In genomic region chr17:4720787-4721186, GRCh38 we compare ENCODE assay signal across 21 cellular contexts. TPM values are rescaled to one million over a fixed set of nuclear protein-coding genes. Genes with fewer than 3 reads are reported as not detected.
A peak's percentile ranks its signal among the peaks of the same experiment; 100 is the strongest.
DNase-seq lines count a peak whose midpoint lies in the region; ATAC-seq and TF ChIP-seq lines count a peak whose summit lies in the region.
"Had no signal": no experiment of that assay in that cellular context is flagged by ENCODE, and none has a peak within 500 bp of the region (broad histone marks: within the 10 kb centered on the region; RNA-seq: fewer than 3 reads in every experiment).

No MANE protein-coding gene starts in this region.

- H3K27me3 ChIP-seq in right lobe of liver, result no peaks in the 10 kb centered on the region
- no peaks in the 10 kb centered on the region for H3K27me3 ChIP-seq in upper lobe of left lung
- no peaks in the 10 kb centered on the region for H3K27me3 ChIP-seq in uterus

- peaks cover 27% of the 10 kb centered on the region for H3K36me3 Mint-ChIP-seq in activated naive CD8-positive, alpha-beta T cell treated with anti-CD3 and anti-CD28 coated beads, Interleukin-2, amount 50 U/mL, for 24 hours (ENCODE audit: low read depth)
- H3K36me3 Mint-ChIP-seq in activated naive CD8-positive, alpha-beta T cell treated with anti-CD3 and anti-CD28 coated beads for 36 hours, result peaks cover 10% of the 10 kb centered on the region

- 57% methylated on average over 2 of the region's 7 CpGs for WGBS in right lobe of liver (ENCODE audit: insufficient coverage, low coverage, low lambda C conversion rate, missing lambda C conversion rate)
- 94 to 97% methylated on average over 5 to 7 of the region's 7 CpGs for WGBS in upper lobe of left lung, 2 donors

- TF ChIP-seq EP300 in upper lobe of left lung (IDR thresholded peaks at IDR 0.05), result no peak

- peak overlapping the region; percentile 54 for H3K27ac Mint-ChIP-seq in activated naive CD8-positive, alpha-beta T cell treated with anti-CD3 and anti-CD28 coated beads, Interleukin-2, amount 50 U/mL, for 24 hours
- H3K27ac Mint-ChIP-seq in activated naive CD8-positive, alpha-beta T cell treated with anti-CD3 and anti-CD28 coated beads for 36 hours, result no peak overlapping the region
- H3K27ac Mint-ChIP-seq: endodermal cell had no signal

- H3K4me3 Mint-ChIP-seq in activated naive CD8-positive, alpha-beta T cell treated with anti-CD3 and anti-CD28 coated beads, Interleukin-2, amount 50 U/mL, for 24 hours, result no peak overlapping the region
- no peak overlapping the region for H3K4me3 Mint-ChIP-seq in activated naive CD8-positive, alpha-beta T cell treated with anti-CD3 and anti-CD28 coated beads for 36 hours
- H3K4me3 Mint-ChIP-seq: endodermal cell, nephron had no signal

- intact Hi-C loops in right lobe of liver (cut with DNase I) (no loop called here), uterus (cut with DNase I; ENCODE audit: low total_unique reads) (no loop called here)

- peaks cover 0 to 25% (median 11%) of the 10 kb centered on the region in 4 donors for H3K4me1 ChIP-seq in right lobe of liver
- peaks cover 0 to 13% (median 6%) of the 10 kb centered on the region in 4 donors for H3K4me1 ChIP-seq in upper lobe of left lung
- no peaks in the 10 kb centered on the region for H3K4me1 ChIP-seq in uterus

- TF ChIP-seq POLR2A in right lobe of liver (IDR thresholded peaks at IDR 0.05), result no peak
- no peak for TF ChIP-seq POLR2A in upper lobe of left lung (IDR thresholded peaks at IDR 0.05)
- TF ChIP-seq POLR2A in uterus (IDR thresholded peaks at IDR 0.05), result no peak

- no peak for DNase-seq in activated naive CD8-positive, alpha-beta T cell treated with anti-CD3 and anti-CD28 coated beads, Interleukin-2, amount 50 U/mL, for 24 hours
- DNase-seq in activated naive CD8-positive, alpha-beta T cell treated with anti-CD3 and anti-CD28 coated beads for 36 hours, result no peak
- DNase-seq in right lobe of liver, result peak in 1 of 3 donors; percentile 37
- DNase-seq in upper lobe of left lung, result no peak
- no peak for DNase-seq in uterus
- no peak for DNase-seq in GM19240 (ENCODE audit: insufficient read length, low spot score)
- DNase-seq: caudate nucleus; endodermal cell; left ventricle myocardium superior; NCI-H1694; NCI-H446; stimulated activated CD4-positive, alpha-beta T cell treated with anti-CD3 and anti-CD28 coated beads, Interleukin-4, amount 100 ng/mL, for 4 hours; trophoblast cell had no signal

- peaks cover 5% of the 10 kb centered on the region for H3K4me1 Mint-ChIP-seq in activated naive CD8-positive, alpha-beta T cell treated with anti-CD3 and anti-CD28 coated beads, Interleukin-2, amount 50 U/mL, for 24 hours
- H3K4me1 Mint-ChIP-seq in activated naive CD8-positive, alpha-beta T cell treated with anti-CD3 and anti-CD28 coated beads for 36 hours, result peaks cover 13% of the 10 kb centered on the region
- H3K4me1 Mint-ChIP-seq: endodermal cell had no signal

- H3K4me3 ChIP-seq in right lobe of liver (no peak overlapping the region), upper lobe of left lung (no peak overlapping the region), uterus (no peak overlapping the region)

- H3K9me3 ChIP-seq in right lobe of liver (no peaks in the 10 kb centered on the region), upper lobe of left lung (no peaks in the 10 kb centered on the region), uterus (no peaks in the 10 kb centered on the region)

- H3K36me3 ChIP-seq in right lobe of liver, result peaks cover 0 to 13% (median 2%) of the 10 kb centered on the region in 4 donors
- H3K36me3 ChIP-seq in upper lobe of left lung, result peaks cover 3 to 48% (median 39%) of the 10 kb centered on the region in 4 donors
- no peaks in the 10 kb centered on the region for H3K36me3 ChIP-seq in uterus

- H3K9me3 Mint-ChIP-seq in activated naive CD8-positive, alpha-beta T cell treated with anti-CD3 and anti-CD28 coated beads, Interleukin-2, amount 50 U/mL, for 24 hours, result no peaks in the 10 kb centered on the region
- H3K9me3 Mint-ChIP-seq in activated naive CD8-positive, alpha-beta T cell treated with anti-CD3 and anti-CD28 coated beads for 36 hours, result no peaks in the 10 kb centered on the region
- H3K9me3 Mint-ChIP-seq: activated naive CD4-positive, alpha-beta T cell treated with anti-CD3 and anti-CD28 coated beads, Interleukin-2, amount 50 U/mL, for 72 hours; endodermal cell; nephron had no signal

- ATAC-seq in activated naive CD8-positive, alpha-beta T cell treated with anti-CD3 and anti-CD28 coated beads, Interleukin-2, amount 50 U/mL, for 24 hours, result no peak
- ATAC-seq in right lobe of liver (peak in 2 of 4 donors; percentile 3 to 55), upper lobe of left lung (ENCODE audit: low FRiP score in 2 of 2) (no peak), HG03571 (IDR thresholded peaks at IDR 0.05; ENCODE audit: unreplicated experiment) (no peak)

- TF ChIP-seq CTCF in VCaP (conservative IDR thresholded peaks at IDR 0.05) (no peak), right lobe of liver (IDR thresholded peaks at IDR 0.05) (no peak), upper lobe of left lung (IDR thresholded peaks at IDR 0.05) (no peak), uterus (IDR thresholded peaks at IDR 0.05) (no peak)

- H3K27me3 Mint-ChIP-seq in activated naive CD8-positive, alpha-beta T cell treated with anti-CD3 and anti-CD28 coated beads, Interleukin-2, amount 50 U/mL, for 24 hours, result no peaks in the 10 kb centered on the region
- no peaks in the 10 kb centered on the region for H3K27me3 Mint-ChIP-seq in activated naive CD8-positive, alpha-beta T cell treated with anti-CD3 and anti-CD28 coated beads for 36 hours

- H3K27ac ChIP-seq in VCaP (peak overlapping the region; percentile 71), right lobe of liver (peak overlapping the region in 2 of 3 donors; percentile 57 to 62), upper lobe of left lung (peak overlapping the region; percentile 50 to 66 (median 62)), uterus (no peak overlapping the region)

RNA-seq across cellular contexts. Expression of gene ARRB2, which starts 10.4 kb away (rescaled TPM):
- total RNA-seq in activated naive CD8-positive, alpha-beta T cell treated with anti-CD3 and anti-CD28 coated beads for 36 hours, result 100 to 1,000 TPM; 161 to 170 TPM
- 10 to 100 TPM; 18.2 to 38.6 (median 23.9) TPM for total RNA-seq in right lobe of liver
- total RNA-seq in upper lobe of left lung, result 100 to 1,000 TPM in 5 of 6 donors, 10 to 100 TPM in 1; 67.3 to 336 (median 176) TPM
- total RNA-seq in uterus, result 10 to 100 TPM; 11.6 to 48.5 (median 40.8) TPM

RNA-seq across cellular contexts. Expression of gene MED11, which starts 10.4 kb away (rescaled TPM):
- 10 to 100 TPM; 18.3 to 21.0 TPM for total RNA-seq in activated naive CD8-positive, alpha-beta T cell treated with anti-CD3 and anti-CD28 coated beads for 36 hours
- total RNA-seq in right lobe of liver (10 to 100 TPM in 5 of 6 experiments, 1 to 10 TPM in 1; 10.0 to 21.1 (median 16.2) TPM), upper lobe of left lung (10 to 100 TPM; 18.4 to 33.4 (median 24.2) TPM), uterus (100 to 1,000 TPM in 1 of 4 donors, 10 to 100 TPM in 2, 1 to 10 TPM in 1; 2.9 to 209 (median 14.0) TPM)

RNA-seq across cellular contexts. Expression of gene PELP1, which starts 16.9 kb away (rescaled TPM):
- total RNA-seq in activated naive CD8-positive, alpha-beta T cell treated with anti-CD3 and anti-CD28 coated beads for 36 hours, result 100 to 1,000 TPM; 110 to 122 TPM
- total RNA-seq in right lobe of liver (10 to 100 TPM; 11.5 to 22.2 (median 16.1) TPM), upper lobe of left lung (10 to 100 TPM; 14.6 to 67.1 (median 34.2) TPM), uterus (10 to 100 TPM in 3 of 4 donors, 1 to 10 TPM in 1; 7.4 to 56.8 (median 35.8) TPM)

RNA-seq across cellular contexts. Expression of gene ZMYND15, which starts 18.8 kb away (rescaled TPM):
- total RNA-seq in activated naive CD8-positive, alpha-beta T cell treated with anti-CD3 and anti-CD28 coated beads for 36 hours, result not detected
- total RNA-seq in right lobe of liver (1 to 10 TPM in 5 of 6 experiments, under 1 TPM in 1; 0.70 to 6.5 (median 1.9) TPM), upper lobe of left lung (10 to 100 TPM in 4 of 6 donors, 1 to 10 TPM in 2; 3.5 to 22.8 (median 11.9) TPM), uterus (under 1 TPM in 2 of 4 donors, not detected in 2; 0.58 to 0.69 TPM)
- total RNA-seq: endodermal cell, H4, HT1080, M059J, SK-MEL-5 had no signal

RNA-seq across cellular contexts. Expression of gene CXCL16, which starts 18.9 kb away (rescaled TPM):
- total RNA-seq in activated naive CD8-positive, alpha-beta T cell treated with anti-CD3 and anti-CD28 coated beads for 36 hours, result 1 to 10 TPM; 2.0 to 3.3 TPM
- total RNA-seq in right lobe of liver (10 to 100 TPM; 13.3 to 69.6 (median 31.3) TPM), upper lobe of left lung (100 to 1,000 TPM in 3 of 6 donors, 10 to 100 TPM in 3; 62.9 to 281 (median 122) TPM), uterus (1 to 10 TPM; 1.0 to 9.1 (median 7.1) TPM)

Comparison
In these comparisons a context has a peak if more than half of its experiments do, and no peak if none do; other contexts are left out.
1. H3K27ac ChIP-seq: peak in VCaP (single experiment), right lobe of liver (2 of 3) and upper lobe of left lung (4 of 4); none in uterus (0 of 2).